ENCODE assay signal across 1 cellular context in genomic region chr19:40778865-40779284, GRCh38.
TF ChIP-seq lines count a peak whose summit lies in the region.

No MANE protein-coding gene starts in this region.

TF ChIP-seq in HEK293, 187 proteins besides CTCF, POLR2A, EP300 and RAD21 (continued from another document):
- TF ChIP-seq, protein P1, sequence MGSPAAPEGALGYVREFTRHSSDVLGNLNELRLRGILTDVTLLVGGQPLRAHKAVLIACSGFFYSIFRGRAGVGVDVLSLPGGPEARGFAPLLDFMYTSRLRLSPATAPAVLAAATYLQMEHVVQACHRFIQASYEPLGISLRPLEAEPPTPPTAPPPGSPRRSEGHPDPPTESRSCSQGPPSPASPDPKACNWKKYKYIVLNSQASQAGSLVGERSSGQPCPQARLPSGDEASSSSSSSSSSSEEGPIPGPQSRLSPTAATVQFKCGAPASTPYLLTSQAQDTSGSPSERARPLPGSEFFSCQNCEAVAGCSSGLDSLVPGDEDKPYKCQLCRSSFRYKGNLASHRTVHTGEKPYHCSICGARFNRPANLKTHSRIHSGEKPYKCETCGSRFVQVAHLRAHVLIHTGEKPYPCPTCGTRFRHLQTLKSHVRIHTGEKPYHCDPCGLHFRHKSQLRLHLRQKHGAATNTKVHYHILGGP (tag by site-specific recombination; IDR thresholded peaks at IDR 0.05): no peak
- TF ChIP-seq SP3 (tag by site-specific recombination; IDR thresholded peaks at IDR 0.05) (no peak), ZNF600 (tag by site-specific recombination; IDR thresholded peaks at IDR 0.05) (peak; percentile 94), ZNF140 (tag by site-specific recombination; IDR thresholded peaks at IDR 0.05) (no peak), PRDM1 (tag by site-specific recombination; IDR thresholded peaks at IDR 0.05) (peak; percentile 15; the same call in 1 of the 2 replicates), ZNF366 (tag by site-specific recombination; conservative IDR thresholded peaks at IDR 0.05) (peak; percentile 84), ZNF521 (tag by site-specific recombination; IDR thresholded peaks at IDR 0.05) (no peak), ZFHX2 (tag by site-specific recombination; conservative IDR thresholded peaks at IDR 0.05) (no peak), KLF16 (tag by site-specific recombination; IDR thresholded peaks at IDR 0.05) (peak; percentile 47), REST (tag by site-specific recombination; IDR thresholded peaks at IDR 0.05) (peak; percentile 19; the same call in 1 of the 2 replicates), ZNF16 (tag by site-specific recombination; IDR thresholded peaks at IDR 0.05; ENCODE audit: low read depth) (no peak)
- TF ChIP-seq, protein P2, sequence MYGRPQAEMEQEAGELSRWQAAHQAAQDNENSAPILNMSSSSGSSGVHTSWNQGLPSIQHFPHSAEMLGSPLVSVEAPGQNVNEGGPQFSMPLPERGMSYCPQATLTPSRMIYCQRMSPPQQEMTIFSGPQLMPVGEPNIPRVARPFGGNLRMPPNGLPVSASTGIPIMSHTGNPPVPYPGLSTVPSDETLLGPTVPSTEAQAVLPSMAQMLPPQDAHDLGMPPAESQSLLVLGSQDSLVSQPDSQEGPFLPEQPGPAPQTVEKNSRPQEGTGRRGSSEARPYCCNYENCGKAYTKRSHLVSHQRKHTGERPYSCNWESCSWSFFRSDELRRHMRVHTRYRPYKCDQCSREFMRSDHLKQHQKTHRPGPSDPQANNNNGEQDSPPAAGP (tag by site-specific recombination; IDR thresholded peaks at IDR 0.05): peak; percentile 12; the same call in 1 of the 2 replicates
TF ChIP-seq in HEK293: peak in this region for 13.
